25 cellular contexts compared by ENCODE assay signal in genomic region chr20:52768649-52769048, GRCh38.
"Had no signal": no experiment of that assay in that cellular context is flagged by ENCODE, and none has a peak within 500 bp of the region (broad histone marks: within the 10 kb centered on the region; RNA-seq: fewer than 3 reads in every experiment).

No MANE protein-coding gene starts in this region.

- H3K4me1 ChIP-seq: gastrocnemius medialis, left lung, pancreas, sigmoid colon, spleen, testis, tibial artery, upper lobe of left lung had no signal

- ATAC-seq: effector memory CD8-positive, alpha-beta T cell; gastrocnemius medialis; left lung; mucosa of descending colon; natural killer cell treated with Interleukin-12 subunit alpha and Interleukin-12 subunit beta and Interleukin-15 and Interleukin-18, amount 100 ng/mL, for 72 hours; pancreas; stimulated activated memory B cell treated with anti-CD40 and anti-IgM and Interleukin-4, amounts not matched to agents 10 μg/mL and 1 μg/mL and 100 μg/mL, for 72 hours; stimulated activated naive CD8-positive, alpha-beta T cell treated with anti-CD3 and anti-CD28 coated beads, Interleukin-15, Interleukin-2, amounts not matched to agents 100 U/mL and 50 U/mL, for 24 hours had no signal

- H3K27ac ChIP-seq: gastrocnemius medialis, left lung, neutrophil, pancreas, sigmoid colon, spleen, testis, tibial artery, upper lobe of left lung had no signal

- H3K27me3 ChIP-seq: gastrocnemius medialis, left lung, neutrophil, pancreas, sigmoid colon, spleen, testis, tibial artery, upper lobe of left lung had no signal

- H3K36me3 ChIP-seq: gastrocnemius medialis, left lung, neutrophil, pancreas, sigmoid colon, spleen, tibial artery, upper lobe of left lung had no signal

- H3K9me3 ChIP-seq: gastrocnemius medialis, left lung, mucosa of descending colon, neutrophil, pancreas, sigmoid colon, spleen, testis, tibial artery, upper lobe of left lung had no signal

- FAIRE-seq: kidney, pancreas, urothelium cell line had no signal

- H3K4me3 ChIP-seq: gastrocnemius medialis, left lung, lung, mucosa of descending colon, pancreas, sigmoid colon, spleen, testis, tibial artery, upper lobe of left lung had no signal

- DNase-seq: cerebellar nuclear complex; cortex of kidney; effector memory CD8-positive, alpha-beta T cell; foreskin fibroblast; gastrocnemius medialis; head of caudate nucleus; kidney; left lung; mucosa of descending colon; naive B cell; pancreas; retina; sigmoid colon; spleen; stimulated activated CD4-positive, alpha-beta T cell treated with anti-CD3 and anti-CD28 coated beads, Interleukin-4, amount 100 ng/mL, for 4 hours; stimulated activated naive CD8-positive, alpha-beta T cell treated with anti-CD3 and anti-CD28 coated beads, Interleukin-15, Interleukin-2, amounts not matched to agents 100 U/mL and 50 U/mL, for 24 hours; substantia nigra; testis; tibial artery; upper lobe of left lung had no signal
